Comparison of ENCODE assay signal across 16 cellular contexts in genomic region chr7:131605280-131605878, GRCh38. TPM values are rescaled to one million over a fixed set of nuclear protein-coding genes. Genes with fewer than 3 reads are reported as not detected.
DNase-seq lines count a peak whose midpoint lies in the region; ATAC-seq and TF ChIP-seq lines count a peak whose summit lies in the region.
"Had no signal": no experiment of that assay in that cellular context is flagged by ENCODE, and none has a peak within 500 bp of the region (broad histone marks: within the 10 kb centered on the region; RNA-seq: fewer than 3 reads in every experiment).

No MANE protein-coding gene starts in this region.

- H3K27me3 Mint-ChIP-seq in Caco-2 (ENCODE audit: insufficient read depth, unreplicated experiment) = no peaks in the 10 kb centered on the region

- no peak for TF ChIP-seq RAD21 in Ishikawa (IDR thresholded peaks at IDR 0.05; ENCODE audit: low read depth)

- H3K4me3 Mint-ChIP-seq in Caco-2 (ENCODE audit: unreplicated experiment) = no peak overlapping the region
- H3K4me3 Mint-ChIP-seq: activated T-cell treated with anti-CD3 and anti-CD28 coated beads, Interleukin-2, amount 50 U/mL, for 24 hours had no signal

- no peak for DNase-seq in Caco-2
- DNase-seq in SK-N-DZ (ENCODE audit: low spot score) = peak; percentile 42
- DNase-seq in islet precursor cell = peak; percentile 74
- DNase-seq in upper lobe of left lung = no peak
- no peak for DNase-seq in NCI-H1436 treated with DMSO at 0.1 percent for 48 hours (lab: John Stamatoyannopoulos, UW)
- no peak for DNase-seq in DMS114 treated with DMSO at 0.1 percent for 48 hours (lab: John Stamatoyannopoulos, UW; ENCODE audit: unreplicated experiment)
- no peak for DNase-seq in globus pallidus (ENCODE audit: low spot score)
- DNase-seq: activated CD4-positive, alpha-beta T cell treated with anti-CD3 and anti-CD28 coated beads, Interleukin-2, amount 50 U/mL, for 1 hour; activated T-cell treated with anti-CD3 and anti-CD28 coated beads, Interleukin-2, amount 50 U/mL, for 24 hours; central memory CD4-positive, alpha-beta T cell; mucosa of descending colon; SHP77 treated with DMSO at 0.1 percent for 48 hours; tibial artery had no signal

- H3K4me3 ChIP-seq in Caco-2 (ENCODE audit: low read depth, low read length) (no peak overlapping the region), upper lobe of left lung (no peak overlapping the region)
- H3K4me3 ChIP-seq: K562, mucosa of descending colon, ovary, tibial artery had no signal

- no peak for TF ChIP-seq EP300 in Ishikawa (IDR thresholded peaks at IDR 0.05; ENCODE audit: borderline replicate concordance)
- TF ChIP-seq EP300 in upper lobe of left lung (IDR thresholded peaks at IDR 0.05) = no peak

- H3K27me3 ChIP-seq in Caco-2 (replicated peaks; ENCODE audit: control insufficient read depth, insufficient read depth, low read length) (no peaks in the 10 kb centered on the region), upper lobe of left lung (no peaks in the 10 kb centered on the region)
- H3K27me3 ChIP-seq: ovary had no signal

- no TSS peak for BruUV-seq in Caco-2 (replicated peaks; lab: Mats Ljungman, UMichigan)

- H3K36me3 Mint-ChIP-seq in Caco-2 (ENCODE audit: insufficient read depth, unreplicated experiment) = peaks cover 6% of the 10 kb centered on the region

- H3K4me1 ChIP-seq in Caco-2 (peaks cover 97% of the 10 kb centered on the region), upper lobe of left lung (peaks cover 0 to 6% (median 3%) of the 10 kb centered on the region in 4 donors)
- H3K4me1 ChIP-seq: tibial artery had no signal

- H3K27ac ChIP-seq in upper lobe of left lung = no peak overlapping the region
- H3K27ac ChIP-seq: ovary, tibial artery had no signal

- no peaks in the 10 kb centered on the region for H3K9me3 Mint-ChIP-seq in Caco-2 (ENCODE audit: unreplicated experiment)
- H3K9me3 Mint-ChIP-seq: activated T-cell treated with anti-CD3 and anti-CD28 coated beads, Interleukin-2, amount 50 U/mL, for 24 hours had no signal

- TF ChIP-seq POLR2A in upper lobe of left lung (IDR thresholded peaks at IDR 0.05) = no peak

- peaks cover 62% of the 10 kb centered on the region for H3K4me1 Mint-ChIP-seq in Caco-2 (ENCODE audit: low read depth, unreplicated experiment)

- POLR2A ChIA-PET in Caco-2 (lab: Charles Lee) = no interaction called here

- H3K9me3 ChIP-seq in Caco-2 (no peaks in the 10 kb centered on the region), upper lobe of left lung (no peaks in the 10 kb centered on the region)
- H3K9me3 ChIP-seq: mucosa of descending colon, ovary, tibial artery had no signal

- 55 to 58% methylated on average over 8 to 9 of the region's 9 CpGs for WGBS in upper lobe of left lung, 2 donors

- H3K27ac Mint-ChIP-seq in Caco-2 (ENCODE audit: unreplicated experiment) = peak overlapping the region; percentile 82
- H3K27ac Mint-ChIP-seq: activated T-cell treated with anti-CD3 and anti-CD28 coated beads, Interleukin-2, amount 50 U/mL, for 24 hours had no signal

- CTCF ChIA-PET in Caco-2 (lab: Charles Lee) = no interaction called here

- no peak for ATAC-seq in upper lobe of left lung (ENCODE audit: low FRiP score in 2 of 2)
- ATAC-seq: K562, mucosa of descending colon had no signal

- no peaks in the 10 kb centered on the region for H3K36me3 ChIP-seq in Caco-2 (ENCODE audit: control insufficient read depth, insufficient read depth, low read length)
- no peaks in the 10 kb centered on the region for H3K36me3 ChIP-seq in upper lobe of left lung
- H3K36me3 ChIP-seq: ovary, tibial artery had no signal

- TF ChIP-seq CTCF in Caco-2 (IDR thresholded peaks at IDR 0.05; ENCODE audit: insufficient read depth in 1 of 2, low read depth in 1 of 2, low read length in 1 of 2, severe bottlenecking in 1 of 2, unreplicated experiment in 1 of 2) = no peak
- TF ChIP-seq CTCF in upper lobe of left lung (IDR thresholded peaks at IDR 0.05) = no peak

- intact Hi-C loops in Caco-2 (cut with micrococcal nuclease; ENCODE audit: unreplicated experiment) = no loop called here

TF ChIP-seq in Ishikawa, 13 proteins besides CTCF, POLR2A, EP300 and RAD21:
- TF ChIP-seq TCF12 (IDR thresholded peaks at IDR 0.05; ENCODE audit: low read depth) = 0 out of 2 replicates have a peak, but pooled peaks have one; percentile 15
- TF ChIP-seq YY1 (IDR thresholded peaks at IDR 0.05; ENCODE audit: low read depth) = 0 out of 2 replicates have a peak, but pooled peaks have one; percentile 14
- TF ChIP-seq TEAD4 (IDR thresholded peaks at IDR 0.05) = peak; percentile 80
- TF ChIP-seq NFIC (IDR thresholded peaks at IDR 0.05) = peak; percentile 39; the same call in 1 of the 2 replicates
- TF ChIP-seq TAF1 (IDR thresholded peaks at IDR 0.05; ENCODE audit: low read depth) = no peak

RNA-seq across cellular contexts. Expression of gene PODXL, which starts 49.0 kb away (rescaled TPM):
- total RNA-seq in Caco-2 (2022) = 243 and 278 TPM in 2 replicates
- 7.7 and 9.2 TPM in 2 replicates for polyA plus RNA-seq in SK-N-DZ (2014; cell fraction: cytosol; rRNA removed)
- 9.1 and 12.6 TPM in 2 replicates for polyA plus RNA-seq in SK-N-DZ (2014; cell fraction: nucleus; rRNA removed)
- total RNA-seq in upper lobe of left lung = 100 to 1,000 TPM in 3 of 6 donors, 10 to 100 TPM in 3; 57.0 to 108 (median 96.6) TPM

Comparison
In these comparisons a context has a peak if more than half of its experiments do, and no peak if none do; other contexts are left out.
1. DNase-seq: peak in SK-N-DZ (single experiment) and islet precursor cell (single experiment); none in Caco-2 (0 of 2), upper lobe of left lung (0 of 2), NCI-H1436 treated with DMSO at 0.1 percent for 48 hours (single experiment), DMS114 treated with DMSO at 0.1 percent for 48 hours (single experiment) and globus pallidus (single experiment).